ENCODE assay signal across 8 cellular contexts in the genomic region with DNA sequence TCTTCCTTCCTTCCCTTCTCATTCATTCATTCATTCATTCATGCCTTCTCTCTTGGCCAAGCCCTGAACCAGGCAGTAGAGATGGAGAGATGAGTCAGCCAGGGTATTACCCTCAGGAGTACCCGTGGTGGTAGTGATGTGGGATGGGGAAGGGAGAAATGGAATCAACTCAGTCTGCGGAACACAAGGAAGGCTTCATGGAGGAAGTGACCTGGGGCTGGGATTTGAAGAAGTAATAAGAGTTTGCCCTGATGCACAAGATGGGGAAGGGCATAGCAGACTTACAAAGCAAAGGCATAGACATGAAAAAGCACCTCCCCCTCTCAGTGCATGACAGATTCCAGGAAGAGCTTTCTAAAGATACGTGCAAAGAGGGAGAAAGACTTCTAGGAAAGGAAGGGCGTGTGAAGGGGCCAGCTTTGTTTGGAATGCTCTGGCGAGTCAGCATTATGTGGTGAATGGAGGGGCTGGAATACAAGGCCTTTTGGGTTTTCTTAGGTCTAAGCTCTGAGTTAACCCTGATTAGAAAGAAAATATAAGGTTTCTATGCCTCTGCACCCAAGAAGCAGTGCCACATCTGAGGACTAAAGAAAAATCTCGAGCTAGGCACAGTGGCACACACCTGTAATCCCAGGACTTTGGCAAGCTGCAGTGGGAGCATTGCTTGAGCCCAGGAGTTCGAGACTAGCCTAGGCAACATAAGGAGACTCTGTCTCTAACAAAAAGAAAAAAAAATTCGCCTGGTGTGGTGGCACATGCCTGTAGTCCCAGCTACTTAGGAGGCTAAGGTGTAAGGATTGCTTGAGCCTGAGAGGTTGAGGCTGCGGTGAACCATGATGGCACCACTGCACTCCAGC. TPM values are rescaled to one million over a fixed set of nuclear protein-coding genes. Genes with fewer than 3 reads are reported as not detected.
DNase-seq lines count a peak whose midpoint lies in the region; TF ChIP-seq lines count a peak whose summit lies in the region.

No MANE protein-coding gene starts in this region.

- H3K79me2 ChIP-seq in trophoblast cell (ENCODE audit: control insufficient read depth, insufficient read depth, low read length, poor library complexity): peaks cover 3% of the 10 kb centered on the region

- no peaks in the 10 kb centered on the region for H3K27me3 ChIP-seq in trophoblast cell (ENCODE audit: insufficient read depth, low read length)

- H3K4me1 ChIP-seq in trophoblast cell (ENCODE audit: control insufficient read depth in 1 of 2, insufficient read depth in 2 of 2, low read length in 2 of 2): peaks cover 21 to 22% of the 10 kb centered on the region in 2 experiments

- TF ChIP-seq CTCF in fibroblast of mammary gland (conservative IDR thresholded peaks at IDR 0.05; ENCODE audit: control insufficient read depth, insufficient read depth, low read depth, low read length): no peak
- TF ChIP-seq CTCF in GM10248 (IDR thresholded peaks at IDR 0.05; ENCODE audit: control extremely low read depth, extremely low read depth, low read depth, missing control alignments): no peak

- H4K91ac ChIP-seq in trophoblast cell (ENCODE audit: low read depth, low read length): peak overlapping the region; percentile 95

- peak overlapping the region; percentile 94 for H2BK120ac ChIP-seq in trophoblast cell (ENCODE audit: insufficient read depth, low read length, poor library complexity)

- peak overlapping the region; percentile 68 for H3K4ac ChIP-seq in trophoblast cell (ENCODE audit: low read depth, low read length)

- H3K18ac ChIP-seq in trophoblast cell (ENCODE audit: low read length): peak overlapping the region; percentile 67

- POLR2A ChIA-PET in GM10248 (lab: Yijun Ruan, JAX): no interaction called here

- peaks cover 15% of the 10 kb centered on the region for H3K79me1 ChIP-seq in trophoblast cell (ENCODE audit: low read length)

- H3K9ac ChIP-seq in trophoblast cell (ENCODE audit: low read length): no peak overlapping the region

- peak overlapping the region; percentile 74 for H2BK5ac ChIP-seq in trophoblast cell (ENCODE audit: low read depth, low read length, poor library complexity)

- peak overlapping the region; percentile 82 for H4K8ac ChIP-seq in trophoblast cell (ENCODE audit: low read depth, low read length)

- peak; percentile 39 for DNase-seq in ELF-1 (ENCODE audit: low read depth, low spot score)
- DNase-seq in SKM-1 (lab: John Stamatoyannopoulos, UW; ENCODE audit: unreplicated experiment): peak; percentile 41
- DNase-seq in fibroblast of mammary gland (ENCODE audit: low read depth): peak; percentile 40
- DNase-seq in trophoblast cell: peak in 1 of 2 donors; percentile 34
- DNase-seq in DMS114 treated with DMSO at 0.1 percent for 48 hours (lab: John Stamatoyannopoulos, UW; ENCODE audit: unreplicated experiment): no peak
- DNase-seq in NCI-H526 treated with DMSO at 0.1 percent for 48 hours (lab: John Stamatoyannopoulos, UW): no peak
- DNase-seq in GM10248 (ENCODE audit: extremely low spot score): no peak
- no peak for DNase-seq in cerebellar cortex (ENCODE audit: low spot score)

- H3K27ac ChIP-seq in trophoblast cell (ENCODE audit: low read depth, low read length): peak overlapping the region; percentile 47

- peak overlapping the region; percentile 66 for H2AFZ ChIP-seq in trophoblast cell (ENCODE audit: insufficient read depth, low read length, poor library complexity)

- H2BK12ac ChIP-seq in trophoblast cell (ENCODE audit: low read length): peak overlapping the region; percentile 97

- H2AK5ac ChIP-seq in trophoblast cell (ENCODE audit: low read length): peak overlapping the region; percentile 91

- H3K4me3 ChIP-seq in fibroblast of mammary gland (ENCODE audit: control insufficient read depth, low read depth, low read length) (no peak overlapping the region), trophoblast cell (ENCODE audit: low read depth, low read length) (no peak overlapping the region)

- H3K14ac ChIP-seq in trophoblast cell (ENCODE audit: low read length): peak overlapping the region; percentile 69

- peak overlapping the region; percentile 75 for H4K12ac ChIP-seq in trophoblast cell (ENCODE audit: low read depth, low read length)

- H3K4me2 ChIP-seq in trophoblast cell (ENCODE audit: low read length): no peak overlapping the region

- no peak overlapping the region for H3K23ac ChIP-seq in trophoblast cell (ENCODE audit: low read length)

- CTCF ChIA-PET in GM10248 (lab: Yijun Ruan, JAX): interaction anchor here (1.4 kb wide), 1 partner anchor 14 kb away, joined by 5 read pairs; no protein-coding TSS in a partner anchor

- no CpG with 5 or more reads among the region's 9 CpGs for WGBS in trophoblast cell (ENCODE audit: extremely low coverage, insufficient coverage, insufficient read length)

- H3K9me3 ChIP-seq in trophoblast cell (ENCODE audit: insufficient read depth, low read depth, low read length): no peaks in the 10 kb centered on the region

- H3K36me3 ChIP-seq in trophoblast cell (ENCODE audit: control insufficient read depth in 1 of 2, insufficient read depth in 2 of 2, low read length in 2 of 2): no peaks in the 10 kb centered on the region

RNA-seq across cellular contexts. Expression of a gene that starts 36.4 kb away (rescaled TPM):
- 15.8 and 15.9 TPM in 2 replicates for polyA plus RNA-seq in trophoblast cell (2013)

RNA-seq across cellular contexts. Expression of a gene that starts 41.2 kb away (rescaled TPM):
- polyA plus RNA-seq in trophoblast cell (2013): 34.0 and 35.3 TPM in 2 replicates

Comparison
In these comparisons a context has a peak if more than half of its experiments do, and no peak if none do; other contexts are left out.
1. DNase-seq: peak in ELF-1 (single experiment), SKM-1 (single experiment) and fibroblast of mammary gland (single experiment); none in DMS114 treated with DMSO at 0.1 percent for 48 hours (single experiment), NCI-H526 treated with DMSO at 0.1 percent for 48 hours (single experiment), GM10248 (single experiment) and cerebellar cortex (single experiment).